Comparison of ENCODE assay signal across 18 cellular contexts in genomic region chr9:104775961-104776360, GRCh38. TPM values are rescaled to one million over a fixed set of nuclear protein-coding genes. Genes with fewer than 3 reads are reported as not detected.
DNase-seq lines count a peak whose midpoint lies in the region; ATAC-seq and TF ChIP-seq lines count a peak whose summit lies in the region.
"Had no signal": no experiment of that assay in that cellular context is flagged by ENCODE, and none has a peak within 500 bp of the region (broad histone marks: within the 10 kb centered on the region; RNA-seq: fewer than 3 reads in every experiment).

No MANE protein-coding gene starts in this region.

- peak overlapping the region in 1 of 3 donors; percentile 27 for H3K9ac ChIP-seq in skeletal muscle tissue (ENCODE audit: low read depth in 1 of 3, low read length in 3 of 3)

- no peak for TF ChIP-seq POLR2A in Peyer's patch (IDR thresholded peaks at IDR 0.05)

- no peaks in the 10 kb centered on the region for H3K27me3 ChIP-seq in Peyer's patch
- H3K27me3 ChIP-seq in skeletal muscle tissue (ENCODE audit: control insufficient read depth in 3 of 3, insufficient read depth in 3 of 3, low read length in 3 of 3) = no peaks in the 10 kb centered on the region

- no peak for DNase-seq in Peyer's patch
- DNase-seq: activated CD4-positive, alpha-beta T cell treated with anti-CD3 and anti-CD28 coated beads for 48 hours; activated CD8-positive, alpha-beta memory T cell treated with anti-CD3 and anti-CD28 coated beads, Interleukin-2, amount 50 U/mL, for 48 hours; activated naive CD4-positive, alpha-beta T cell; aorta; endodermal cell; NCI-H1417; NCI-H2171 treated with DMSO at 0.1 percent for 48 hours; NCI-H774; SW 1271 had no signal

- ATAC-seq in GM18868 (IDR thresholded peaks at IDR 0.05; ENCODE audit: unreplicated experiment) = peak; percentile 1
- peak; percentile 1 for ATAC-seq in HG02852 (IDR thresholded peaks at IDR 0.05; ENCODE audit: unreplicated experiment)
- ATAC-seq in HG02970 (IDR thresholded peaks at IDR 0.05; ENCODE audit: low FRiP score, unreplicated experiment) = no peak
- no peak for ATAC-seq in GM21723 (IDR thresholded peaks at IDR 0.05; ENCODE audit: unreplicated experiment)
- no peak for ATAC-seq in HG03565 (IDR thresholded peaks at IDR 0.05; ENCODE audit: unreplicated experiment)
- ATAC-seq: HCT116 had no signal

- H3K9me3 ChIP-seq in Peyer's patch = no peaks in the 10 kb centered on the region
- H3K9me3 ChIP-seq in skeletal muscle tissue (ENCODE audit: control insufficient read depth in 3 of 3, low read length in 3 of 3) = no peaks in the 10 kb centered on the region

- H3K36me3 ChIP-seq in Peyer's patch = no peaks in the 10 kb centered on the region
- no peaks in the 10 kb centered on the region for H3K36me3 ChIP-seq in skeletal muscle tissue (ENCODE audit: control insufficient read depth in 3 of 3, insufficient read depth in 3 of 3, low read length in 3 of 3)

- H3K4me3 ChIP-seq in Peyer's patch = no peak overlapping the region
- H3K4me3 ChIP-seq in skeletal muscle tissue (ENCODE audit: low read length in 3 of 3) = peak overlapping the region in 1 of 3 donors; percentile 10

- no peak for TF ChIP-seq CTCF in Peyer's patch (IDR thresholded peaks at IDR 0.05)

- H3K4me1 ChIP-seq in Peyer's patch (no peaks in the 10 kb centered on the region), skeletal muscle tissue (ENCODE audit: control insufficient read depth in 3 of 3, insufficient read depth in 3 of 3, low read length in 3 of 3) (peaks cover 19 to 29% (median 22%) of the 10 kb centered on the region in 3 donors)

- H3K27ac ChIP-seq in Peyer's patch (peak overlapping the region in 3 of 4 donors; percentile 34 to 65 (median 60)), skeletal muscle tissue (ENCODE audit: low read depth, low read length) (peak overlapping the region; percentile 88)
- H3K27ac ChIP-seq: RWPE1 had no signal

RNA-seq across cellular contexts. Expression of gene NIPSNAP3B, which starts 12.0 kb away (rescaled TPM):
- total RNA-seq in Peyer's patch = 1 to 10 TPM in 3 of 4 donors, not detected in 1; 1.6 to 9.9 (median 3.9) TPM
- total RNA-seq in skeletal muscle tissue = 9.9 TPM

RNA-seq across cellular contexts. Expression of gene NIPSNAP3A, which starts 28.5 kb away (rescaled TPM):
- total RNA-seq in Peyer's patch (10 to 100 TPM in 3 of 4 donors, 1 to 10 TPM in 1; 7.9 to 30.5 (median 17.6) TPM), skeletal muscle tissue (45.4 TPM)

Comparison
In these comparisons a context has a peak if more than half of its experiments do, and no peak if none do; other contexts are left out.
1. ATAC-seq: peak in GM18868 (single experiment) and HG02852 (single experiment); none in HG02970 (single experiment), GM21723 (single experiment) and HG03565 (single experiment).